In the genomic region with DNA sequence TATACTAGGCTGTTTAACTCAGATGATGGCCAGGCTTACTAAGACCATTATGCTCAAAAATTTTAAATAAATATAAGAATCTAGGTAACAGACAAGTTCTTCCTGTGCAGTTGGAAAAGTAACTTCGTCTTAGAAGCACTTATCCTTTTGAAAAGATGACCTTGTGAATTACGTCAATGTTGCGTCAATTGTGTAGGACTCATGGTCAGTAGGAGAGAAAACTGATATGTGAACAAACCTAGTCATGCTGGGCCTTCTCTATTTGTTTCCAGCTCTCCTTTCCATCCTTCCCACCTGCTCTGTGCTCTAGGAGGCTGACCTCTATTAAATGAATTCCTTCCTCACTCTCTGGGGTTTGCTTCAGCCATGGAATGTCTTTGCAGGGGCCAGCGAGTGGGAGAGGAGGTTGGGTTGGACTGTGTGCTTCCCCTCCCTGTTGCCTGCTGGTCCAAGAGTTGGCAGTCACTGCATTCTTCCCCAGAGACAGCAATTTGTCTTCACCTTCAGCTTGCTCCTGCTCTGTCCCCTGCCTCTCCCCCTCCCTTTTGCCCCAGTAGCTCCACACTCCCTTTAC, we compare ENCODE assay signal across 18 cellular contexts.
DNase-seq lines count a peak whose midpoint lies in the region; FAIRE-seq and TF ChIP-seq lines count a peak whose summit lies in the region.
"Had no signal": no experiment of that assay in that cellular context is flagged by ENCODE, and none has a peak within 500 bp of the region (broad histone marks: within the 10 kb centered on the region; RNA-seq: fewer than 3 reads in every experiment).

No MANE protein-coding gene starts in this region.

- peak overlapping the region in 2 of 3 experiments; percentile 19 to 35 for H3K27ac Mint-ChIP-seq in nephron
- H3K27ac Mint-ChIP-seq: CD4-positive, alpha-beta T cell; GM23338 had no signal

- no peaks in the 10 kb centered on the region for H3K36me3 ChIP-seq in H1 (ENCODE audit: control insufficient read depth in 2 of 4, insufficient read depth in 4 of 4, low read length in 3 of 4)

- no peak overlapping the region for H3K4ac ChIP-seq in H1 (replicated peaks; ENCODE audit: insufficient read length, low read depth, low read length)

- no peaks in the 10 kb centered on the region for H3K9me3 Mint-ChIP-seq in nephron
- H3K9me3 Mint-ChIP-seq: CD4-positive, alpha-beta T cell; GM23338 had no signal

- H2AK5ac ChIP-seq in H1 (ENCODE audit: low read depth, low read length) = no peak overlapping the region

- H4K20me1 ChIP-seq in H1 (replicated peaks in 1 of 2; ENCODE audit: control insufficient read depth in 1 of 2, insufficient read depth in 2 of 2, low read length in 2 of 2) = no peaks in the 10 kb centered on the region

- no peak for TF ChIP-seq RAD21 in H1 (IDR thresholded peaks at IDR 0.05 in 1 of 2, conservative IDR thresholded peaks at IDR 0.05 in 1 of 2; ENCODE audit: low read depth in 2 of 2, low read length in 2 of 2)

- in situ Hi-C loops in KBM-7 (cut with MboI; ENCODE audit: low pct_unique_long_range_greater_than_20kb, low sequenced_read_pairs) = no loop called here

- FAIRE-seq in H1 (lab: Jason Lieb, UNC) = no peak

- no peaks in the 10 kb centered on the region for H3K27me3 ChIP-seq in H1 (replicated peaks in 1 of 4; ENCODE audit: control insufficient read depth in 3 of 4, extremely low read depth in 1 of 4, insufficient read depth in 3 of 4, low read length in 3 of 4)

- 0 out of 7 replicates have a peak, but pooled peaks cover 0 to 3% (median under 1%) of the 10 kb centered on the region in 4 experiments for H3K4me1 ChIP-seq in H1 (replicated peaks in 1 of 4; ENCODE audit: control insufficient read depth in 3 of 4, insufficient read depth in 4 of 4, low read length in 3 of 4)
- H3K4me1 ChIP-seq: Caco-2 had no signal

- H4K91ac ChIP-seq in H1 (replicated peaks; ENCODE audit: insufficient read length, low read length) = no peak overlapping the region

- no peaks in the 10 kb centered on the region for H3K9me3 ChIP-seq in H1 (ENCODE audit: insufficient read depth in 2 of 2, low read depth in 1 of 2, low read length in 1 of 2)
- H3K9me3 ChIP-seq: Caco-2 had no signal

- no peak overlapping the region for H2BK5ac ChIP-seq in H1 (ENCODE audit: low read depth, low read length)

- no peaks in the 10 kb centered on the region for H3K23me2 ChIP-seq in H1 (ENCODE audit: low read depth, low read length)

- no peak for TF ChIP-seq CTCF in H1 (IDR thresholded peaks at IDR 0.05; ENCODE audit: control extremely low read depth in 1 of 3, insufficient read depth in 1 of 3, low read depth in 1 of 3, low read length in 3 of 3)
- TF ChIP-seq CTCF in nephron (IDR thresholded peaks at IDR 0.05; ENCODE audit: unreplicated experiment in 3 of 3) = no peak

- no peaks in the 10 kb centered on the region for H3K36me3 Mint-ChIP-seq in nephron (ENCODE audit: low read depth)

- H2BK12ac ChIP-seq in H1 (ENCODE audit: low read depth, low read length) = no peak overlapping the region

- no peak overlapping the region for H2BK20ac ChIP-seq in H1 (ENCODE audit: low read length)

- TF ChIP-seq EP300 in H1 (IDR thresholded peaks at IDR 0.05; ENCODE audit: borderline replicate concordance in 1 of 2, low read depth in 2 of 2, low read length in 2 of 2) = no peak

- no peak overlapping the region for H3K56ac ChIP-seq in H1 (replicated peaks; ENCODE audit: insufficient read length, low read depth, low read length)

- no peak overlapping the region for H3K18ac ChIP-seq in H1 (ENCODE audit: extremely low read depth, low read length)

- H3K4me3 ChIP-seq in H1 (ENCODE audit: extremely low read depth in 1 of 4, insufficient read depth in 2 of 4, low read depth in 3 of 4, low read length in 4 of 4) = no peak overlapping the region
- H3K4me3 ChIP-seq: GM23338 had no signal

- CTCF ChIA-PET in H1 (lab: Charles Lee; ENCODE audit: partially characterized antibody) = interaction anchor here (0.9 kb wide), 1 partner anchor 159 kb away, joined by 3 read pairs; no protein-coding TSS in a partner anchor

- DNase-seq in NCI-H226 = peak; percentile 63
- DNase-seq in amniotic epithelial cell (ENCODE audit: low read depth) = peak; percentile 60
- DNase-seq in H1 (ENCODE audit: low read depth in 1 of 2, low spot score in 2 of 2) = no peak
- no peak for DNase-seq in dermis blood vessel endothelial cell
- no peak for DNase-seq in OCI-M1 (lab: John Stamatoyannopoulos, UW)
- DNase-seq in KBM-7 = no peak
- no peak for DNase-seq in ureter (ENCODE audit: low spot score)
- DNase-seq: Caco-2; CD4-positive, alpha-beta T cell; DMS 273 treated with DMSO at 0.1 percent for 48 hours; KG1; NCI-H1092 treated with DMSO at 0.1 percent for 48 hours; NCI-H1436 treated with DMSO at 0.1 percent for 48 hours; NCI-H2029 treated with DMSO at 0.1 percent for 48 hours; NCI-H526 treated with DMSO at 0.1 percent for 48 hours; Right ventricle myocardium superior had no signal

- no peak overlapping the region for H3K9ac ChIP-seq in H1 (replicated peaks in 1 of 4; ENCODE audit: extremely low read depth in 1 of 4, low read depth in 3 of 4, low read length in 3 of 4)

- H4K8ac ChIP-seq in H1 (ENCODE audit: extremely low read depth, insufficient read depth, low read length) = no peak overlapping the region

- H3K4me1 Mint-ChIP-seq in nephron = peaks cover 34% of the 10 kb centered on the region

- POLR2A ChIA-PET in H1 (lab: Charles Lee; ENCODE audit: partially characterized antibody) = no interaction called here

- no peak overlapping the region for H3K27ac ChIP-seq in H1 (ENCODE audit: low read depth, low read length)

- no peak overlapping the region for H3K4me2 ChIP-seq in H1 (ENCODE audit: insufficient read depth in 1 of 2, low read depth in 2 of 2, low read length in 2 of 2)
- H3K4me2 ChIP-seq: GM23338 had no signal

- H2BK120ac ChIP-seq in H1 (replicated peaks; ENCODE audit: low read depth, low read length) = no peak overlapping the region

- no peaks in the 10 kb centered on the region for H3K79me1 ChIP-seq in H1 (ENCODE audit: low read depth, low read length)

- H3K4me3 Mint-ChIP-seq in nephron = no peak overlapping the region
- H3K4me3 Mint-ChIP-seq: CD4-positive, alpha-beta T cell; GM23338 had no signal

- H3K23ac ChIP-seq in H1 (ENCODE audit: insufficient read length) = no peak overlapping the region

- H2BK15ac ChIP-seq in H1 (ENCODE audit: low read length) = peak overlapping the region; percentile 20; the same call in 1 of the 2 replicates

- WGBS in H1 (ENCODE audit: extremely low coverage in 1 of 2, insufficient coverage in 1 of 2, insufficient read length in 1 of 2, insufficient replicate concordance in 2 of 2, low coverage in 1 of 2, low lambda C conversion rate in 2 of 2, missing lambda C conversion rate in 1 of 2), 2 experiments = 92% methylated on average over 4 of the region's 4 CpGs; no CpG with 5 or more reads in 1 of the 2 experiments

- H2AFZ ChIP-seq in H1 (ENCODE audit: low read length) = no peak overlapping the region
- H2AFZ ChIP-seq: GM23338 had no signal

- H3K79me2 ChIP-seq in H1 (ENCODE audit: control insufficient read depth in 1 of 2, insufficient read depth in 2 of 2, low read length in 2 of 2) = no peaks in the 10 kb centered on the region

- no peak overlapping the region for H4K5ac ChIP-seq in H1 (ENCODE audit: insufficient read length, low read depth, low read length)

- no peaks in the 10 kb centered on the region for H3K27me3 Mint-ChIP-seq in nephron (ENCODE audit: low read depth)
- H3K27me3 Mint-ChIP-seq: CD4-positive, alpha-beta T cell had no signal

- no peak overlapping the region for H3K14ac ChIP-seq in H1 (ENCODE audit: insufficient read length)

- no peak for TF ChIP-seq POLR2A in H1 (IDR thresholded peaks at IDR 0.05; ENCODE audit: control extremely low read depth in 1 of 2, low read depth in 2 of 2, low read length in 2 of 2)

TF ChIP-seq in H1, 55 proteins besides CTCF, POLR2A, EP300 and RAD21:
- no peak for TF ChIP-seq GABPA (IDR thresholded peaks at IDR 0.05; ENCODE audit: borderline replicate concordance, insufficient read depth, low read length)
- TF ChIP-seq BACH1 (IDR thresholded peaks at IDR 0.05; ENCODE audit: low read length) = no peak
- TF ChIP-seq JUN (IDR thresholded peaks at IDR 0.05; ENCODE audit: low read depth, low read length) = no peak
- TF ChIP-seq SUZ12 (IDR thresholded peaks at IDR 0.05; ENCODE audit: low read length) = no peak
- no peak for TF ChIP-seq ZNF274 (IDR thresholded peaks at IDR 0.05; ENCODE audit: borderline replicate concordance, extremely low read depth, low read length)
- no peak for TF ChIP-seq SIN3A (conservative IDR thresholded peaks at IDR 0.05 in 1 of 2, IDR thresholded peaks at IDR 0.05 in 1 of 2; ENCODE audit: low read depth in 1 of 2, low read length in 2 of 2)
- TF ChIP-seq NANOG (IDR thresholded peaks at IDR 0.05; ENCODE audit: insufficient read depth, low read depth, low read length, poor library complexity, severe bottlenecking) = no peak
- TF ChIP-seq, protein P1, sequence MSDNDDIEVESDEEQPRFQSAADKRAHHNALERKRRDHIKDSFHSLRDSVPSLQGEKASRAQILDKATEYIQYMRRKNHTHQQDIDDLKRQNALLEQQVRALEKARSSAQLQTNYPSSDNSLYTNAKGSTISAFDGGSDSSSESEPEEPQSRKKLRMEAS (IDR thresholded peaks at IDR 0.05) = no peak
- no peak for TF ChIP-seq TEAD4 (IDR thresholded peaks at IDR 0.05; ENCODE audit: low read depth, low read length)
- no peak for TF ChIP-seq GTF2F1 (IDR thresholded peaks at IDR 0.05; ENCODE audit: borderline replicate concordance, low read depth, low read length)
- no peak for TF ChIP-seq CBX5 (IDR thresholded peaks at IDR 0.05; ENCODE audit: low read depth, low read length)
- TF ChIP-seq CTBP2 (IDR thresholded peaks at IDR 0.05; ENCODE audit: borderline replicate concordance, insufficient read depth, insufficient read length, low read length) = no peak
- TF ChIP-seq TCF12 (IDR thresholded peaks at IDR 0.05; ENCODE audit: low read depth, low read length) = no peak
- no peak for TF ChIP-seq CHD1 (IDR thresholded peaks at IDR 0.05; ENCODE audit: low read depth, low read length)
- no peak for TF ChIP-seq CEBPB (IDR thresholded peaks at IDR 0.05; ENCODE audit: low read depth, low read length)
- no peak for TF ChIP-seq FOSL1 (IDR thresholded peaks at IDR 0.05; ENCODE audit: insufficient read depth, low read depth, low read length)

Comparison
In these comparisons a context has a peak if more than half of its experiments do, and no peak if none do; other contexts are left out.
1. DNase-seq: peak in NCI-H226 (single experiment) and amniotic epithelial cell (single experiment); none in H1 (0 of 2), dermis blood vessel endothelial cell (single experiment), OCI-M1 (single experiment), KBM-7 (single experiment) and ureter (single experiment).